Comparison of ENCODE assay signal across 11 cellular contexts in genomic region chr2:13056259-13056843, GRCh38.
A peak's percentile ranks its signal among the peaks of the same experiment; 100 is the strongest.
DNase-seq lines count a peak whose midpoint lies in the region; ATAC-seq and TF ChIP-seq lines count a peak whose summit lies in the region.
"Had no signal": no experiment of that assay in that cellular context is flagged by ENCODE, and none has a peak within 500 bp of the region (broad histone marks: within the 10 kb centered on the region; RNA-seq: fewer than 3 reads in every experiment).

No MANE protein-coding gene starts in this region.

- intact Hi-C loops in heart right ventricle (cut with DNase I), result no loop called here
- intact Hi-C loops in left cardiac atrium (cut with DNase I), result no loop called here
- intact Hi-C loops in OCI-LY7 (cut with micrococcal nuclease; ENCODE audit: unreplicated experiment), result no loop called here
- intact Hi-C loops in upper lobe of right lung (cut with DNase I), result no loop called here

- no peaks in the 10 kb centered on the region for H3K79me2 ChIP-seq in OCI-LY7 (ENCODE audit: insufficient read depth, low read depth, low read length)

- H4K20me1 ChIP-seq in OCI-LY7 (ENCODE audit: insufficient read depth, low read length), result no peaks in the 10 kb centered on the region; the same call in 1 of the 2 replicates

- no peaks in the 10 kb centered on the region for H3K27me3 ChIP-seq in heart right ventricle
- H3K27me3 ChIP-seq in upper lobe of right lung, result no peaks in the 10 kb centered on the region

- CTCF ChIA-PET in OCI-LY7 (lab: Charles Lee; ENCODE audit: unreplicated experiment), result no interaction called here

- H3K4me1 ChIP-seq in heart right ventricle (no peaks in the 10 kb centered on the region), OCI-LY7 (ENCODE audit: insufficient read depth, low read length, poor library complexity, severe bottlenecking) (no peaks in the 10 kb centered on the region), upper lobe of right lung (no peaks in the 10 kb centered on the region)

- no peak overlapping the region for H2AFZ ChIP-seq in OCI-LY7 (ENCODE audit: low read length)

- H3K9me2 ChIP-seq in OCI-LY7 (ENCODE audit: insufficient read depth, low read length), result no peaks in the 10 kb centered on the region

- H3K4me2 ChIP-seq in OCI-LY7 (ENCODE audit: low read length), result no peak overlapping the region

- no peaks in the 10 kb centered on the region for H3K9me3 ChIP-seq in heart right ventricle
- no peaks in the 10 kb centered on the region for H3K9me3 ChIP-seq in OCI-LY7 (ENCODE audit: low read length)
- H3K9me3 ChIP-seq in upper lobe of right lung, result no peaks in the 10 kb centered on the region

- TF ChIP-seq CTCF in heart right ventricle (IDR thresholded peaks at IDR 0.05) (peak; percentile 22 to 69 (median 58)), OCI-LY7 (conservative IDR thresholded peaks at IDR 0.05; ENCODE audit: low read length) (peak; percentile 78), fibroblast of the aortic adventitia (IDR thresholded peaks at IDR 0.05; ENCODE audit: insufficient read depth, low read length) (peak; percentile 56), upper lobe of right lung (IDR thresholded peaks at IDR 0.05) (peak; percentile 44)

- DNase-seq in heart right ventricle (no peak), left cardiac atrium (no peak), OCI-LY7 (ENCODE audit: low spot score) (peak; percentile 14), fibroblast of the aortic adventitia (ENCODE audit: low read depth) (peak; percentile 42), upper lobe of right lung (no peak), occipital lobe (lab: John Stamatoyannopoulos, UW) (no peak), globus pallidus (ENCODE audit: low spot score) (no peak)
- DNase-seq: stimulated activated naive CD4-positive, alpha-beta T cell had no signal

- 45 to 52% methylated on average over 3 of the region's 3 CpGs for WGBS in heart right ventricle, 2 donors

- BruUV-seq in OCI-LY7 (replicated peaks; lab: Mats Ljungman, UMichigan), result no TSS peak

- H3K27ac ChIP-seq in heart right ventricle (no peak overlapping the region), OCI-LY7 (ENCODE audit: low read depth, low read length, poor library complexity, severe bottlenecking) (no peak overlapping the region), upper lobe of right lung (no peak overlapping the region)
- H3K27ac ChIP-seq: HL-60 had no signal

- H3K4me3 ChIP-seq in heart right ventricle, result no peak overlapping the region
- H3K4me3 ChIP-seq in OCI-LY7 (ENCODE audit: low read depth, low read length, poor library complexity, severe bottlenecking), result no peak overlapping the region
- no peak overlapping the region for H3K4me3 ChIP-seq in fibroblast of the aortic adventitia (ENCODE audit: low read depth, low read length)
- H3K4me3 ChIP-seq in upper lobe of right lung, result no peak overlapping the region
- H3K4me3 ChIP-seq: lung had no signal

- ATAC-seq in heart right ventricle, result no peak
- ATAC-seq in left cardiac atrium, result no peak
- ATAC-seq in upper lobe of right lung, result no peak
- no peak for ATAC-seq in HG02623 (IDR thresholded peaks at IDR 0.05; ENCODE audit: unreplicated experiment)

- no peaks in the 10 kb centered on the region for H3K36me3 ChIP-seq in heart right ventricle
- no peaks in the 10 kb centered on the region for H3K36me3 ChIP-seq in OCI-LY7 (ENCODE audit: insufficient read depth, low read length)
- H3K36me3 ChIP-seq in upper lobe of right lung, result no peaks in the 10 kb centered on the region

- POLR2A ChIA-PET in OCI-LY7 (lab: Charles Lee), result no interaction called here

Comparison
In these comparisons a context has a peak if more than half of its experiments do, and no peak if none do; other contexts are left out.
1. DNase-seq: peak in OCI-LY7 (single experiment) and fibroblast of the aortic adventitia (single experiment); none in heart right ventricle (0 of 2), left cardiac atrium (single experiment), upper lobe of right lung (single experiment), occipital lobe (single experiment) and globus pallidus (single experiment).
2. Peak in every context shown above with its lines, with median percentiles within 50 percentile points of each other: CTCF ChIP-seq.